In the genomic region with DNA sequence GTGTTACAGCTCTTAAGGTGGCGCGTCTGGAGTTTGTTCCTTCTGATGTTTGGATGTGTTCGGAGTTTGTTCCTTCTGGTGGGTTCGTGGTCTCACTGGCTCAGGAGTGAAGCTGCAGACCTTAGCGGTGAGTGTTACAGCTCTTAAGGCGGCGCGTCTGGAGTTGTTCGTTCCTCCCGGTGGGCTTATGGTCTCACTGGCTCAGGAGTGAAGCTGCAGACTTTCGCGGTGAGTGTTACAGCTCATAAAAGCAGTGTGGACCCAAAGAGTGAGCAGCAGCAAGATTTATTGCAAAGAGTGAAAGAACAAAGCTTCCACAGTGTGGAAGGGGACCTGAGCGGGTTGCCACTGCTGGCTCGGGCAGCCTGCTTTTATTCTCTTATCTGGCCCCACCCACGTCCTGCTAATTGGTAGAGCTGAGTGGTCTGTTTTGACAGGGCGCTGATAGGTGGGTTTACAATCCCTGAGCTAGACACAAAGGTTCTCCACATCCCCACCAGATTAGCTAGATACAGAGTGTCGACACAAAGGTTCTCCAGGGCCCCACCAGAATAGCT, we compare ENCODE assay signal across 4 cellular contexts. TPM values are rescaled to one million over a fixed set of nuclear protein-coding genes. Genes with fewer than 3 reads are reported as not detected.
"Had no signal": no experiment of that assay in that cellular context is flagged by ENCODE, and none has a peak within 500 bp of the region (broad histone marks: within the 10 kb centered on the region; RNA-seq: fewer than 3 reads in every experiment).

No MANE protein-coding gene starts in this region.

RNA-seq across cellular contexts. Expression of gene CXCL11, which starts 14.1 kb away (rescaled TPM):
- total RNA-seq: MCF 10A, NCI-H460 had no signal

RNA-seq across cellular contexts. Expression of gene ART3, which starts 24.6 kb away (rescaled TPM):
- total RNA-seq: LHCN-M2, M059J, MCF 10A, NCI-H460 had no signal

RNA-seq across cellular contexts. Expression of gene CXCL10, which starts 26.6 kb away (rescaled TPM):
- total RNA-seq: LHCN-M2, MCF 10A, NCI-H460 had no signal

RNA-seq across cellular contexts. Expression of gene CXCL9, which starts 42.6 kb away (rescaled TPM):
- total RNA-seq: LHCN-M2, M059J, MCF 10A, NCI-H460 had no signal
